ENCODE assay signal across 1 cellular context in the genomic region with DNA sequence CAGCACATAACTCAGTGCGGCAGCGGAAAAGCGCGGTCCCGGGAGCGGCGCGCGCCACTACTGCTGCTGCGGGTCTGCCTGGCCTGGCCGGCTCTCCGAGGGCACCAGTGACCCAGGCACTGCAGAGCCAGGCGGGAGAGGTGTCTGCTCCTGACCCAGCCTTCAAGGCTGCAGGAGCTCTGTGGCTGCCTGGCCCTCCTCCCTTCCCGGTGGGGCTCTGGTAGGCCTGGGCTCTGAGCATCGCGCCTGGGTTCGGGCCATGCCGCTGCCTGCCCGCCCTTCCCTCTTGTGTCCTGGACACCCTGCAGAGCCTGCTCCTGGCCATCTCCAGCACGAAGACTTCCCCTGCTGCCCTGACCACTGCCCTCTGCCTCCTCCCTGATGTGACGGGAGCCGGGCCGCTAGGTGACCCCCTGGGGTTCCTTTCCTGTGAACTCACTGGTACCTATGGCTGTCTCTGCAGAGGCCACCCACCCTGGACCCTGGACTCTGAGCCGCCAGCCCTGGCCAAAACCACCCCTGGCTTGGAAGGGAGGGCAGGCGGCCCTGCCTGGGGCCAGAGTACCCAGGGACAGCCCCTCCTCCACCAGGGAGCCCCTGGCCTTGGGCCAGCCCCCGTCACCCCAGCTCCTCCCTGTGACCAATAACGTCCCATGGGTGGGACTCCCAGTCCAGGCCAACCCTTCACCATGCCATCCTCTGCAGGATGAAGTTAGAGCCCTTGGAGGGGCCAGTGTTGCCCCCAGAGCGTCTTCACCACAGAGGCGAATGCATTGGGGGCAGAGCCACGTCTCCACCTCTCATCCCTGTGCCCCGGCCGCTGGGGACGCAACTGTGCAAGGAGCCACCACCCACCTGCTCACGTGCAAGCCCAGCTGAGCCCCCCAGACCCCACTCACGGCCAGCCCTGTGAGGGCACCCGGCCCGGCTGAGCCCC.
TF ChIP-seq lines count a peak whose summit lies in the region.

No MANE protein-coding gene starts in this region.

TF ChIP-seq in WTC11, 78 proteins besides CTCF, POLR2A, EP300 and RAD21 (continued from another document):
- TF ChIP-seq, protein P1, sequence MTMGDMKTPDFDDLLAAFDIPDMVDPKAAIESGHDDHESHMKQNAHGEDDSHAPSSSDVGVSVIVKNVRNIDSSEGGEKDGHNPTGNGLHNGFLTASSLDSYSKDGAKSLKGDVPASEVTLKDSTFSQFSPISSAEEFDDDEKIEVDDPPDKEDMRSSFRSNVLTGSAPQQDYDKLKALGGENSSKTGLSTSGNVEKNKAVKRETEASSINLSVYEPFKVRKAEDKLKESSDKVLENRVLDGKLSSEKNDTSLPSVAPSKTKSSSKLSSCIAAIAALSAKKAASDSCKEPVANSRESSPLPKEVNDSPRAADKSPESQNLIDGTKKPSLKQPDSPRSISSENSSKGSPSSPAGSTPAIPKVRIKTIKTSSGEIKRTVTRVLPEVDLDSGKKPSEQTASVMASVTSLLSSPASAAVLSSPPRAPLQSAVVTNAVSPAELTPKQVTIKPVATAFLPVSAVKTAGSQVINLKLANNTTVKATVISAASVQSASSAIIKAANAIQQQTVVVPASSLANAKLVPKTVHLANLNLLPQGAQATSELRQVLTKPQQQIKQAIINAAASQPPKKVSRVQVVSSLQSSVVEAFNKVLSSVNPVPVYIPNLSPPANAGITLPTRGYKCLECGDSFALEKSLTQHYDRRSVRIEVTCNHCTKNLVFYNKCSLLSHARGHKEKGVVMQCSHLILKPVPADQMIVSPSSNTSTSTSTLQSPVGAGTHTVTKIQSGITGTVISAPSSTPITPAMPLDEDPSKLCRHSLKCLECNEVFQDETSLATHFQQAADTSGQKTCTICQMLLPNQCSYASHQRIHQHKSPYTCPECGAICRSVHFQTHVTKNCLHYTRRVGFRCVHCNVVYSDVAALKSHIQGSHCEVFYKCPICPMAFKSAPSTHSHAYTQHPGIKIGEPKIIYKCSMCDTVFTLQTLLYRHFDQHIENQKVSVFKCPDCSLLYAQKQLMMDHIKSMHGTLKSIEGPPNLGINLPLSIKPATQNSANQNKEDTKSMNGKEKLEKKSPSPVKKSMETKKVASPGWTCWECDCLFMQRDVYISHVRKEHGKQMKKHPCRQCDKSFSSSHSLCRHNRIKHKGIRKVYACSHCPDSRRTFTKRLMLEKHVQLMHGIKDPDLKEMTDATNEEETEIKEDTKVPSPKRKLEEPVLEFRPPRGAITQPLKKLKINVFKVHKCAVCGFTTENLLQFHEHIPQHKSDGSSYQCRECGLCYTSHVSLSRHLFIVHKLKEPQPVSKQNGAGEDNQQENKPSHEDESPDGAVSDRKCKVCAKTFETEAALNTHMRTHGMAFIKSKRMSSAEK (CRISPR knock-in tag; IDR thresholded peaks at IDR 0.05; ENCODE audit: borderline replicate concordance) = no peak
- TF ChIP-seq ZBTB21 (CRISPR knock-in tag; IDR thresholded peaks at IDR 0.05; ENCODE audit: borderline replicate concordance) (no peak), MAX (CRISPR knock-in tag; IDR thresholded peaks at IDR 0.05) (no peak), ZNF423 (CRISPR knock-in tag; IDR thresholded peaks at IDR 0.05) (peak; percentile 32; the same call in 1 of the 2 replicates), GTF2I (CRISPR knock-in tag; conservative IDR thresholded peaks at IDR 0.05) (no peak), PRDM15 (CRISPR knock-in tag; IDR thresholded peaks at IDR 0.05) (no peak), OVOL2 (CRISPR knock-in tag; IDR thresholded peaks at IDR 0.05; ENCODE audit: borderline replicate concordance) (no peak), NR1H2 (CRISPR knock-in tag; IDR thresholded peaks at IDR 0.05) (no peak), NR3C1 (CRISPR knock-in tag; conservative IDR thresholded peaks at IDR 0.05; ENCODE audit: low read depth) (no peak)
- TF ChIP-seq, protein P2, sequence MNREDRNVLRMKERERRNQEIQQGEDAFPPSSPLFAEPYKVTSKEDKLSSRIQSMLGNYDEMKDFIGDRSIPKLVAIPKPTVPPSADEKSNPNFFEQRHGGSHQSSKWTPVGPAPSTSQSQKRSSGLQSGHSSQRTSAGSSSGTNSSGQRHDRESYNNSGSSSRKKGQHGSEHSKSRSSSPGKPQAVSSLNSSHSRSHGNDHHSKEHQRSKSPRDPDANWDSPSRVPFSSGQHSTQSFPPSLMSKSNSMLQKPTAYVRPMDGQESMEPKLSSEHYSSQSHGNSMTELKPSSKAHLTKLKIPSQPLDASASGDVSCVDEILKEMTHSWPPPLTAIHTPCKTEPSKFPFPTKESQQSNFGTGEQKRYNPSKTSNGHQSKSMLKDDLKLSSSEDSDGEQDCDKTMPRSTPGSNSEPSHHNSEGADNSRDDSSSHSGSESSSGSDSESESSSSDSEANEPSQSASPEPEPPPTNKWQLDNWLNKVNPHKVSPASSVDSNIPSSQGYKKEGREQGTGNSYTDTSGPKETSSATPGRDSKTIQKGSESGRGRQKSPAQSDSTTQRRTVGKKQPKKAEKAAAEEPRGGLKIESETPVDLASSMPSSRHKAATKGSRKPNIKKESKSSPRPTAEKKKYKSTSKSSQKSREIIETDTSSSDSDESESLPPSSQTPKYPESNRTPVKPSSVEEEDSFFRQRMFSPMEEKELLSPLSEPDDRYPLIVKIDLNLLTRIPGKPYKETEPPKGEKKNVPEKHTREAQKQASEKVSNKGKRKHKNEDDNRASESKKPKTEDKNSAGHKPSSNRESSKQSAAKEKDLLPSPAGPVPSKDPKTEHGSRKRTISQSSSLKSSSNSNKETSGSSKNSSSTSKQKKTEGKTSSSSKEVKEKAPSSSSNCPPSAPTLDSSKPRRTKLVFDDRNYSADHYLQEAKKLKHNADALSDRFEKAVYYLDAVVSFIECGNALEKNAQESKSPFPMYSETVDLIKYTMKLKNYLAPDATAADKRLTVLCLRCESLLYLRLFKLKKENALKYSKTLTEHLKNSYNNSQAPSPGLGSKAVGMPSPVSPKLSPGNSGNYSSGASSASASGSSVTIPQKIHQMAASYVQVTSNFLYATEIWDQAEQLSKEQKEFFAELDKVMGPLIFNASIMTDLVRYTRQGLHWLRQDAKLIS (CRISPR knock-in tag; IDR thresholded peaks at IDR 0.05; ENCODE audit: borderline replicate concordance) = no peak
- TF ChIP-seq, protein P3, sequence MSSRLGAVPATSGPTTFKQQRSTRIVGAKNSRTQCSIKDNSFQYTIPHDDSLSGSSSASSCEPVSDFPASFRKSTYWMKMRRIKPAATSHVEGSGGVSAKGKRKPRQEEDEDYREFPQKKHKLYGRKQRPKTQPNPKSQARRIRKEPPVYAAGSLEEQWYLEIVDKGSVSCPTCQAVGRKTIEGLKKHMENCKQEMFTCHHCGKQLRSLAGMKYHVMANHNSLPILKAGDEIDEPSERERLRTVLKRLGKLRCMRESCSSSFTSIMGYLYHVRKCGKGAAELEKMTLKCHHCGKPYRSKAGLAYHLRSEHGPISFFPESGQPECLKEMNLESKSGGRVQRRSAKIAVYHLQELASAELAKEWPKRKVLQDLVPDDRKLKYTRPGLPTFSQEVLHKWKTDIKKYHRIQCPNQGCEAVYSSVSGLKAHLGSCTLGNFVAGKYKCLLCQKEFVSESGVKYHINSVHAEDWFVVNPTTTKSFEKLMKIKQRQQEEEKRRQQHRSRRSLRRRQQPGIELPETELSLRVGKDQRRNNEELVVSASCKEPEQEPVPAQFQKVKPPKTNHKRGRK (CRISPR knock-in tag; IDR thresholded peaks at IDR 0.05; ENCODE audit: borderline replicate concordance) = no peak
- TF ChIP-seq, protein P4, sequence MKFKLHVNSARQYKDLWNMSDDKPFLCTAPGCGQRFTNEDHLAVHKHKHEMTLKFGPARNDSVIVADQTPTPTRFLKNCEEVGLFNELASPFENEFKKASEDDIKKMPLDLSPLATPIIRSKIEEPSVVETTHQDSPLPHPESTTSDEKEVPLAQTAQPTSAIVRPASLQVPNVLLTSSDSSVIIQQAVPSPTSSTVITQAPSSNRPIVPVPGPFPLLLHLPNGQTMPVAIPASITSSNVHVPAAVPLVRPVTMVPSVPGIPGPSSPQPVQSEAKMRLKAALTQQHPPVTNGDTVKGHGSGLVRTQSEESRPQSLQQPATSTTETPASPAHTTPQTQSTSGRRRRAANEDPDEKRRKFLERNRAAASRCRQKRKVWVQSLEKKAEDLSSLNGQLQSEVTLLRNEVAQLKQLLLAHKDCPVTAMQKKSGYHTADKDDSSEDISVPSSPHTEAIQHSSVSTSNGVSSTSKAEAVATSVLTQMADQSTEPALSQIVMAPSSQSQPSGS (CRISPR knock-in tag; IDR thresholded peaks at IDR 0.05; ENCODE audit: borderline replicate concordance, low read depth) = no peak
- TF ChIP-seq, protein P5, sequence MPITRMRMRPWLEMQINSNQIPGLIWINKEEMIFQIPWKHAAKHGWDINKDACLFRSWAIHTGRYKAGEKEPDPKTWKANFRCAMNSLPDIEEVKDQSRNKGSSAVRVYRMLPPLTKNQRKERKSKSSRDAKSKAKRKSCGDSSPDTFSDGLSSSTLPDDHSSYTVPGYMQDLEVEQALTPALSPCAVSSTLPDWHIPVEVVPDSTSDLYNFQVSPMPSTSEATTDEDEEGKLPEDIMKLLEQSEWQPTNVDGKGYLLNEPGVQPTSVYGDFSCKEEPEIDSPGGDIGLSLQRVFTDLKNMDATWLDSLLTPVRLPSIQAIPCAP (CRISPR knock-in tag; IDR thresholded peaks at IDR 0.05) = no peak
